ENCODE assay signal across 8 cellular contexts in genomic region chr14:65100905-65101541, GRCh38. TPM values are rescaled to one million over a fixed set of nuclear protein-coding genes. Genes with fewer than 3 reads are reported as not detected.
DNase-seq lines count a peak whose midpoint lies in the region; ATAC-seq and TF ChIP-seq lines count a peak whose summit lies in the region.

No MANE protein-coding gene starts in this region.

- intact Hi-C loops in ovary (cut with DNase I) (loop anchor here in 1 of 4 donors (5.0 kb wide), 1 partner anchor 51 kb away; no protein-coding TSS in a partner anchor), head of caudate nucleus (cut with DNase I) (loop anchor here (5.0 to 10.0 kb wide), 2 partner anchors 116 to 311 kb away; partner anchors contain the start of genes FNTB and FUT8)

- peak; percentile 12 for DNase-seq in ELR (ENCODE audit: low read depth)
- no peak for DNase-seq in Peyer's patch
- DNase-seq in epithelial cell of esophagus (ENCODE audit: low read depth), result no peak
- DNase-seq in ovary, result no peak
- no peak for DNase-seq in head of caudate nucleus
- no peak for DNase-seq in GDM1 (lab: John Stamatoyannopoulos, UW)

- H3K36me3 ChIP-seq in Peyer's patch (peaks cover 0 to 9% (median 0%) of the 10 kb centered on the region in 3 donors), ovary (no peaks in the 10 kb centered on the region)

- TF ChIP-seq CTCF in Peyer's patch (IDR thresholded peaks at IDR 0.05) (no peak), epithelial cell of esophagus (IDR thresholded peaks at IDR 0.05; ENCODE audit: insufficient read depth, low read depth, low read length, missing control alignments) (no peak), ovary (IDR thresholded peaks at IDR 0.05) (no peak)

- H3K4me1 ChIP-seq in Peyer's patch, result peaks cover 0 to 65% (median 9%) of the 10 kb centered on the region in 4 donors
- H3K4me1 ChIP-seq in ovary (ENCODE audit: insufficient read depth), result peaks cover 17% of the 10 kb centered on the region

- 27 to 34% (median 29%) methylated on average over 6 of the region's 6 CpGs for WGBS in ovary, 3 donors

- no peak for ATAC-seq in GM19328 (IDR thresholded peaks at IDR 0.05; ENCODE audit: unreplicated experiment)
- no peak for ATAC-seq in HG03342 (IDR thresholded peaks at IDR 0.05; ENCODE audit: unreplicated experiment)

- H3K27ac ChIP-seq in Peyer's patch (peak overlapping the region; percentile 34 to 97 (median 94)), ovary (no peak overlapping the region)

- no peaks in the 10 kb centered on the region for H3K9me3 ChIP-seq in Peyer's patch
- H3K9me3 ChIP-seq in ovary, result no peaks in the 10 kb centered on the region

- TF ChIP-seq POLR2A in Peyer's patch (IDR thresholded peaks at IDR 0.05), result no peak
- no peak for TF ChIP-seq POLR2A in ovary (IDR thresholded peaks at IDR 0.05)

- no peaks in the 10 kb centered on the region for H3K27me3 ChIP-seq in Peyer's patch
- H3K27me3 ChIP-seq in ovary, result no peaks in the 10 kb centered on the region

- TF ChIP-seq EP300 in ovary (IDR thresholded peaks at IDR 0.05), result no peak

- H3K4me3 ChIP-seq in Peyer's patch (peak overlapping the region; percentile 75 to 90 (median 87)), epithelial cell of esophagus (ENCODE audit: low read length) (peak overlapping the region; percentile 75), ovary (peak overlapping the region; percentile 86)

RNA-seq across cellular contexts. Expression of gene MAX, which starts 1.3 kb away (rescaled TPM):
- total RNA-seq in Peyer's patch, result 10 to 100 TPM; 52.8 to 86.8 (median 74.2) TPM
- total RNA-seq in ovary, result 100 to 1,000 TPM in 5 of 7 donors, 10 to 100 TPM in 2; 48.4 to 168 (median 109) TPM
- polyA plus RNA-seq in ovary, result 100 to 1,000 TPM in 1 of 2 donors, 10 to 100 TPM in 1; 64.1 to 111 TPM

Comparison
In these comparisons a context has a peak if more than half of its experiments do, and no peak if none do; other contexts are left out.
1. H3K27ac ChIP-seq: peak in Peyer's patch (4 of 4); none in ovary (0 of 2).
2. Peak in every context shown above with its lines, with median percentiles within 50 percentile points of each other: H3K4me3 ChIP-seq.